In the genomic region with DNA sequence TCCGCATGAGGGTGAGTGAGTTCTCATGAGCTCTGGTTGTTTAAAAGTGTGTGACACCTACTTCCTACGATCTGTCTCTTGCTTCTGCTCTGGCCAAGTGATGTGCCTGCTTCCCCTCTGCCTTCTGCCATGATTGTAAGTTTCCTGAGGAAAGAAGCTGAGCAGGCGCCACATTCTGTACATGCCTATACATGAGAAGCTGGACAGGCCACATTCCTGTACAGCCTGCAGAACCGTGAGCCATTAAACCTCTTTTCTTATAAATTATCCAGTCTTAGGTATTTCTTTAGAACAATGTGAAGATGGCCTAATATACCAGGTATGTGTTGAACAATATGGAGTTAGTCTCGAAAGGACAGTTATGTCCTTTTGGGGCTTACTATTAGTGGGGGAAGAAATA, we compare ENCODE assay signal across 17 cellular contexts.
A peak's percentile ranks its signal among the peaks of the same experiment; 100 is the strongest.
DNase-seq lines count a peak whose midpoint lies in the region; ATAC-seq, FAIRE-seq and TF ChIP-seq lines count a peak whose summit lies in the region.
"Had no signal": no experiment of that assay in that cellular context is flagged by ENCODE, and none has a peak within 500 bp of the region (broad histone marks: within the 10 kb centered on the region; RNA-seq: fewer than 3 reads in every experiment).

No MANE protein-coding gene starts in this region.

- in situ Hi-C loops in GM13977 (cut with MboI; ENCODE audit: low pct_unique_long_range_greater_than_20kb, low sequenced_read_pairs, unreplicated experiment): no loop called here

- H3K18ac ChIP-seq in H9 (ENCODE audit: insufficient read length, low read depth, low read length): no peak overlapping the region

- H4K8ac ChIP-seq in H9 (replicated peaks; ENCODE audit: insufficient read length, low read depth, low read length): no peak overlapping the region

- H2BK5ac ChIP-seq in H9 (ENCODE audit: insufficient read length, low read length): no peak overlapping the region

- ATAC-seq in RWPE2 (ENCODE audit: low read depth) (peak; percentile 67), esophagus mucosa (peak; percentile 29), GM19035 (IDR thresholded peaks at IDR 0.05; ENCODE audit: unreplicated experiment) (no peak)
- no peak for ATAC-seq in effector memory CD8-positive, alpha-beta T cell (replicated peaks)

- H3K36me3 Mint-ChIP-seq in H9 (ENCODE audit: insufficient read depth in 1 of 3, low read depth in 3 of 3): no peaks in the 10 kb centered on the region
- H3K36me3 Mint-ChIP-seq in effector memory CD8-positive, alpha-beta T cell (ENCODE audit: insufficient read depth): no peaks in the 10 kb centered on the region

- no peaks in the 10 kb centered on the region for H3K4me1 Mint-ChIP-seq in H9
- H3K4me1 Mint-ChIP-seq in effector memory CD8-positive, alpha-beta T cell (ENCODE audit: low read depth in 2 of 2): no peaks in the 10 kb centered on the region
- H3K4me1 Mint-ChIP-seq: B cell had no signal

- no CpG with 5 or more reads among the region's 5 CpGs for WGBS in H9 (ENCODE audit: extremely low coverage, insufficient read length, low lambda C conversion rate)

- H3K56ac ChIP-seq in H9 (ENCODE audit: insufficient read length, low read depth, low read length): no peak overlapping the region

- H3K9me3 ChIP-seq in RWPE2 (ENCODE audit: severe bottlenecking) (no peaks in the 10 kb centered on the region), keratinocyte (ENCODE audit: control insufficient read depth, low read depth, low read length) (no peaks in the 10 kb centered on the region), H9 (ENCODE audit: control insufficient read depth, low read depth, low read length) (no peaks in the 10 kb centered on the region)
- H3K9me3 ChIP-seq: HAP-1 had no signal

- H4K20me1 ChIP-seq in keratinocyte (ENCODE audit: control insufficient read depth, extremely low read depth, insufficient read depth, low read length) (no peaks in the 10 kb centered on the region), H9 (ENCODE audit: control insufficient read depth, insufficient read depth, insufficient read length) (no peaks in the 10 kb centered on the region)

- no peak overlapping the region for H3K27ac Mint-ChIP-seq in H9
- no peak overlapping the region for H3K27ac Mint-ChIP-seq in effector memory CD8-positive, alpha-beta T cell
- H3K27ac Mint-ChIP-seq: B cell; CD4-positive, alpha-beta T cell had no signal

- no peak overlapping the region for H3T11ph ChIP-seq in H9 (ENCODE audit: low read length)

- H4K5ac ChIP-seq in H9 (ENCODE audit: insufficient read length, low read depth, low read length): no peak overlapping the region

- H2AFZ ChIP-seq in keratinocyte (ENCODE audit: control insufficient read depth, low read length) (peak overlapping the region; percentile 56), H9 (ENCODE audit: low read length) (no peak overlapping the region)

- H3K9me3 Mint-ChIP-seq in H9: no peaks in the 10 kb centered on the region
- H3K9me3 Mint-ChIP-seq in effector memory CD8-positive, alpha-beta T cell: no peaks in the 10 kb centered on the region
- H3K9me3 Mint-ChIP-seq: CD4-positive, alpha-beta T cell had no signal

- no peak overlapping the region for H2BK20ac ChIP-seq in H9 (ENCODE audit: low read depth, low read length, poor library complexity, severe bottlenecking)

- peak overlapping the region; percentile 45 for H3K4me2 ChIP-seq in keratinocyte (ENCODE audit: control insufficient read depth, extremely low read depth, insufficient read depth, low read depth, low read length)
- no peak overlapping the region for H3K4me2 ChIP-seq in H9 (ENCODE audit: insufficient read depth, insufficient read length, low read length)

- H3K36me3 ChIP-seq in RWPE2 (ENCODE audit: low read depth): no peaks in the 10 kb centered on the region
- H3K36me3 ChIP-seq in keratinocyte (ENCODE audit: control insufficient read depth in 2 of 2, extremely low read depth in 1 of 2, insufficient read depth in 2 of 2, low read length in 2 of 2): no peaks in the 10 kb centered on the region
- H3K36me3 ChIP-seq: HAP-1 had no signal

- H3K27me3 ChIP-seq in RWPE2 (ENCODE audit: insufficient read depth, poor library complexity, severe bottlenecking) (no peaks in the 10 kb centered on the region), keratinocyte (ENCODE audit: control insufficient read depth, extremely low read depth, insufficient read depth, low read length) (no peaks in the 10 kb centered on the region), H9 (ENCODE audit: insufficient read depth, low read length) (no peaks in the 10 kb centered on the region)

- no peak overlapping the region for H3K4me3 ChIP-seq in RWPE2 (ENCODE audit: severe bottlenecking)
- H3K4me3 ChIP-seq in keratinocyte (ENCODE audit: control insufficient read depth in 2 of 3, extremely low read depth in 1 of 3, insufficient read depth in 2 of 3, low read depth in 1 of 3, low read length in 3 of 3): no peak overlapping the region
- H3K4me3 ChIP-seq: HAP-1 had no signal

- H3K27me3 Mint-ChIP-seq in H9 (ENCODE audit: low read depth): no peaks in the 10 kb centered on the region
- peaks cover 26 to 36% of the 10 kb centered on the region in 2 donors for H3K27me3 Mint-ChIP-seq in effector memory CD8-positive, alpha-beta T cell

- FAIRE-seq in keratinocyte (lab: Jason Lieb, UNC): peak; percentile 75
- FAIRE-seq: A204.1, GM18507, GM19239 had no signal

- H3K4me1 ChIP-seq in RWPE2 (ENCODE audit: insufficient read depth, poor library complexity, severe bottlenecking) (peaks cover 3% of the 10 kb centered on the region), keratinocyte (ENCODE audit: control insufficient read depth, extremely low read depth, insufficient read depth, low read length) (peaks cover 21% of the 10 kb centered on the region), H9 (ENCODE audit: insufficient read depth, low read length) (no peaks in the 10 kb centered on the region)
- H3K4me1 ChIP-seq: HAP-1 had no signal

- H3K79me2 ChIP-seq in keratinocyte (ENCODE audit: control insufficient read depth, insufficient read depth, low read length): no peaks in the 10 kb centered on the region
- no peaks in the 10 kb centered on the region for H3K79me2 ChIP-seq in H9 (ENCODE audit: insufficient read depth, low read length)

- no peak overlapping the region for H3K14ac ChIP-seq in H9 (ENCODE audit: insufficient read depth, low read length)

- TF ChIP-seq CTCF in RWPE2 (IDR thresholded peaks at IDR 0.05; ENCODE audit: poor library complexity, severe bottlenecking): no peak
- no peak for TF ChIP-seq CTCF in keratinocyte (optimal IDR thresholded peaks at IDR 0.05 in 1 of 3, IDR thresholded peaks at IDR 0.05 in 1 of 3, conservative IDR thresholded peaks at IDR 0.05 in 1 of 3; ENCODE audit: extremely low read depth in 1 of 3, insufficient read depth in 2 of 3, low read length in 3 of 3)
- TF ChIP-seq CTCF in H9 (conservative IDR thresholded peaks at IDR 0.05): no peak
- no peak for TF ChIP-seq CTCF in GM13977 (IDR thresholded peaks at IDR 0.05; ENCODE audit: extremely low read depth, insufficient read depth, missing control alignments)

- H4K91ac ChIP-seq in H9 (ENCODE audit: insufficient read length, low read depth, low read length): no peak overlapping the region

- no peak overlapping the region for H2BK15ac ChIP-seq in H9 (ENCODE audit: low read depth, low read length)

- H2AK5ac ChIP-seq in H9 (ENCODE audit: insufficient read length, low read length): no peak overlapping the region

- dilution Hi-C loops in keratinocyte (cut with MboI; ENCODE audit: extremely low pct_ligation_motif_present, low sequenced_read_pairs): no loop called here

- H3K27ac ChIP-seq in RWPE2 (ENCODE audit: poor library complexity, severe bottlenecking): no peak overlapping the region
- H3K27ac ChIP-seq in keratinocyte (ENCODE audit: control insufficient read depth, insufficient read depth, low read length): no peak overlapping the region
- H3K27ac ChIP-seq in H9 (ENCODE audit: insufficient read length, low read depth, low read length): no peak overlapping the region

- H3K23me2 ChIP-seq in H9 (ENCODE audit: insufficient read length, low read depth, low read length, poor library complexity, severe bottlenecking): no peaks in the 10 kb centered on the region

- no peak overlapping the region for H3K4ac ChIP-seq in H9 (ENCODE audit: low read depth, low read length)

- H3K9ac ChIP-seq in keratinocyte (ENCODE audit: control insufficient read depth, extremely low read depth, insufficient read depth, low read length): no peak overlapping the region
- no peak overlapping the region for H3K9ac ChIP-seq in H9 (ENCODE audit: extremely low read depth, insufficient read length, low read length)

- DNase-seq in RWPE2 (ENCODE audit: low spot score) (no peak), keratinocyte (ENCODE audit: low read depth, low spot score) (no peak), H9 (no peak), GM13977 (ENCODE audit: low spot score) (no peak)
- DNase-seq in effector memory CD8-positive, alpha-beta T cell: no peak
- DNase-seq: C1 segment of cervical spinal cord; Calu3; CD4-positive, alpha-beta T cell; DMS 273 treated with DMSO at 0.1 percent for 48 hours; GOT3 had no signal

- H2BK12ac ChIP-seq in H9 (ENCODE audit: insufficient read length, low read depth, low read length): no peak overlapping the region

- H3K23ac ChIP-seq in H9 (ENCODE audit: insufficient read length, low read depth, low read length): no peak overlapping the region

- H3K4me3 Mint-ChIP-seq in H9: no peak overlapping the region
- H3K4me3 Mint-ChIP-seq in effector memory CD8-positive, alpha-beta T cell: no peak overlapping the region
- H3K4me3 Mint-ChIP-seq: B cell; CD4-positive, alpha-beta T cell had no signal

- no peaks in the 10 kb centered on the region for H3K79me1 ChIP-seq in H9 (ENCODE audit: insufficient read depth, low read depth, low read length, poor library complexity, severe bottlenecking)

- no peaks in the 10 kb centered on the region for H3K9me1 ChIP-seq in keratinocyte (ENCODE audit: control insufficient read depth, extremely low read depth, insufficient read depth, low read length)

- no peak overlapping the region for H2BK120ac ChIP-seq in H9 (ENCODE audit: low read depth, low read length, poor library complexity, severe bottlenecking)

Comparison
In these comparisons a context has a peak if more than half of its experiments do, and no peak if none do; other contexts are left out.
1. ATAC-seq: peak in RWPE2 (single experiment) and esophagus mucosa (single experiment); none in effector memory CD8-positive, alpha-beta T cell (single experiment) and GM19035 (single experiment).